Comparison of ENCODE assay signal across 17 cellular contexts in genomic region chr6:47781732-47782131, GRCh38. TPM values are rescaled to one million over a fixed set of nuclear protein-coding genes. Genes with fewer than 3 reads are reported as not detected.
DNase-seq lines count a peak whose midpoint lies in the region; ATAC-seq and TF ChIP-seq lines count a peak whose summit lies in the region.
"Had no signal": no experiment of that assay in that cellular context is flagged by ENCODE, and none has a peak within 500 bp of the region (broad histone marks: within the 10 kb centered on the region; RNA-seq: fewer than 3 reads in every experiment).

OPN5 (plus strand) TSS chr6:47782032; CDS start chr6:47782067, 35 bp downstream.

- H3K9me3 ChIP-seq in IMR-90 (ENCODE audit: control insufficient read depth, insufficient read depth, low read length) (no peaks in the 10 kb centered on the region), SK-N-MC (ENCODE audit: low read depth, low read length) (no peaks in the 10 kb centered on the region), hepatocyte (ENCODE audit: low read depth) (no peaks in the 10 kb centered on the region), skeletal muscle satellite cell (replicated peaks; ENCODE audit: low read length) (no peaks in the 10 kb centered on the region)
- H3K9me3 ChIP-seq: BLaER1 had no signal

- TF ChIP-seq RAD21 in IMR-90 (IDR thresholded peaks at IDR 0.05; ENCODE audit: low read length): no peak

- no peak within 1 kb of the TSS for H4K91ac ChIP-seq in IMR-90 (ENCODE audit: insufficient read depth, low read depth, low read length)

- in situ Hi-C loops in IMR-90 (cut with MboI; ENCODE audit: low sequenced_read_pairs): loop anchor here (10.0 to 25.0 kb wide), 2 partner anchors 681 to 983 kb away; no protein-coding TSS in a partner anchor

- H3K79me1 ChIP-seq in IMR-90 (ENCODE audit: low read depth in 1 of 2, low read length in 2 of 2): no peaks in the 10 kb centered on the region

- no peak for TF ChIP-seq CTCF in IMR-90 (conservative IDR thresholded peaks at IDR 0.05; ENCODE audit: low read depth, low read length)
- TF ChIP-seq CTCF in hepatocyte (IDR thresholded peaks at IDR 0.05; ENCODE audit: poor library complexity): no peak

- H3K4ac ChIP-seq in IMR-90 (ENCODE audit: low read depth, low read length): no peak within 1 kb of the TSS

- H2AFZ ChIP-seq in IMR-90 (replicated peaks; ENCODE audit: low read length, poor library complexity) (no peak within 1 kb of the TSS), hepatocyte (peak within 1 kb of the TSS; percentile 11)

- no peak within 1 kb of the TSS for H3K27ac ChIP-seq in IMR-90 (ENCODE audit: insufficient read depth, low read length)
- no peak within 1 kb of the TSS for H3K27ac ChIP-seq in SK-N-MC
- no peak within 1 kb of the TSS for H3K27ac ChIP-seq in hepatocyte
- H3K27ac ChIP-seq: BLaER1 had no signal

- H3K27me3 Mint-ChIP-seq in activated T-helper 2 cell treated with anti-CD3 and anti-CD28 coated beads, Interferon-gamma antibody, Interleukin-2, Interleukin-4, amounts not matched to agents 10 μg/mL and 5 μg/mL and 100 μg/mL, durations not matched to agents 14 hours and 24 hours and 36 hours (ENCODE audit: low read depth): peaks cover 30% of the 10 kb centered on the region

- H3K9ac ChIP-seq in IMR-90 (ENCODE audit: low read depth, low read length) (no peak within 1 kb of the TSS), SK-N-MC (ENCODE audit: insufficient read length) (no peak within 1 kb of the TSS), skeletal muscle satellite cell (ENCODE audit: low read depth, low read length) (no peak within 1 kb of the TSS)
- H3K9ac ChIP-seq: BLaER1 had no signal

- POLR2A ChIA-PET in IMR-90 (lab: Charles Lee; ENCODE audit: unreplicated experiment): no interaction called here

- no peak within 1 kb of the TSS for H3K18ac ChIP-seq in IMR-90 (ENCODE audit: low read depth, low read length)

- BruUV-seq in IMR-90 (replicated peaks; lab: Mats Ljungman, UMichigan): no TSS peak

- no peak within 1 kb of the TSS for H2BK5ac ChIP-seq in IMR-90 (ENCODE audit: low read depth, low read length, poor library complexity, severe bottlenecking)

- peaks cover 1% of the 10 kb centered on the region; the same call in 1 of the 2 replicates for H3K27me3 ChIP-seq in IMR-90 (ENCODE audit: control insufficient read depth, insufficient read depth, low read length)
- no peaks in the 10 kb centered on the region for H3K27me3 ChIP-seq in hepatocyte
- H3K27me3 ChIP-seq in skeletal muscle satellite cell (ENCODE audit: control insufficient read depth, insufficient read depth, low read length): peaks cover 24% of the 10 kb centered on the region
- H3K27me3 ChIP-seq: BLaER1 had no signal

- H3K79me2 ChIP-seq in hepatocyte: no peaks in the 10 kb centered on the region

- no peak within 1 kb of the TSS for H3K4me3 ChIP-seq in IMR-90 (ENCODE audit: insufficient read depth, low read depth, low read length)
- H3K4me3 ChIP-seq in SK-N-MC: 0 out of 2 replicates have a peak within 1 kb of the TSS, but pooled peaks have one; percentile 12
- no peak within 1 kb of the TSS for H3K4me3 ChIP-seq in hepatocyte
- H3K4me3 ChIP-seq in skeletal muscle satellite cell (ENCODE audit: low read length): no peak within 1 kb of the TSS
- H3K4me3 ChIP-seq: BLaER1 had no signal

- H2BK15ac ChIP-seq in IMR-90 (ENCODE audit: low read depth, low read length): no peak within 1 kb of the TSS

- H4K8ac ChIP-seq in IMR-90 (ENCODE audit: low read depth in 2 of 2, low read length in 2 of 2): no peak within 1 kb of the TSS

- no peaks in the 10 kb centered on the region for H3K9me3 Mint-ChIP-seq in activated T-helper 2 cell treated with anti-CD3 and anti-CD28 coated beads, Interferon-gamma antibody, Interleukin-2, Interleukin-4, amounts not matched to agents 10 μg/mL and 5 μg/mL and 100 μg/mL, durations not matched to agents 14 hours and 24 hours and 36 hours

- ATAC-seq in IMR-90 (ENCODE audit: low read depth) (no peak), GM21576 (IDR thresholded peaks at IDR 0.05; ENCODE audit: unreplicated experiment) (no peak)

- no peaks in the 10 kb centered on the region for H3K36me3 Mint-ChIP-seq in activated T-helper 2 cell treated with anti-CD3 and anti-CD28 coated beads, Interferon-gamma antibody, Interleukin-2, Interleukin-4, amounts not matched to agents 10 μg/mL and 5 μg/mL and 100 μg/mL, durations not matched to agents 14 hours and 24 hours and 36 hours (ENCODE audit: low read depth)

- no peak within 1 kb of the TSS for H3K23ac ChIP-seq in IMR-90 (ENCODE audit: low read depth, low read length)

- TF ChIP-seq POLR2A in IMR-90 (IDR thresholded peaks at IDR 0.05; ENCODE audit: low read depth, low read length): no peak

- DNase-seq in IMR-90: no peak
- no peak for DNase-seq in SK-N-MC (ENCODE audit: low read depth, low spot score)
- DNase-seq in hepatocyte (ENCODE audit: low spot score): no peak
- DNase-seq in nucleus accumbens (lab: John Stamatoyannopoulos, UW): no peak
- DNase-seq in activated T-helper 2 cell treated with anti-CD3 and anti-CD28 coated beads, Interferon-gamma antibody, Interleukin-2, Interleukin-4, amounts not matched to agents 10 μg/mL and 5 μg/mL and 100 μg/mL, durations not matched to agents 14 hours and 24 hours and 36 hours (ENCODE audit: low spot score): no peak
- DNase-seq: DMS 273 treated with DMSO at 0.1 percent for 48 hours, EL, MV-4-11, NCI-H146, NCI-H2081 treated with DMSO at 0.1 percent for 48 hours, NCI-H226, NCI-H526 had no signal

- intact Hi-C loops in IMR-90 (cut with micrococcal nuclease): no loop called here
- intact Hi-C loops in activated T-helper 2 cell treated with anti-CD3 and anti-CD28 coated beads, Interferon-gamma antibody, Interleukin-2, Interleukin-4, amounts not matched to agents 10 μg/mL and 5 μg/mL and 100 μg/mL, durations not matched to agents 14 hours and 24 hours and 36 hours (cut with micrococcal nuclease): no loop called here

- H2AK9ac ChIP-seq in IMR-90 (replicated peaks; ENCODE audit: low read depth, low read length, poor library complexity): no peak within 1 kb of the TSS

- no peaks in the 10 kb centered on the region for H3K9me2 ChIP-seq in hepatocyte (replicated peaks; ENCODE audit: insufficient read depth)

- H3K36me3 ChIP-seq in IMR-90 (ENCODE audit: control insufficient read depth, insufficient read depth, low read length) (no peaks in the 10 kb centered on the region), SK-N-MC (ENCODE audit: insufficient read depth, low read length) (no peaks in the 10 kb centered on the region), hepatocyte (replicated peaks; ENCODE audit: insufficient read depth, low read depth) (no peaks in the 10 kb centered on the region), skeletal muscle satellite cell (ENCODE audit: insufficient read depth, low read length) (no peaks in the 10 kb centered on the region)
- H3K36me3 ChIP-seq: BLaER1 had no signal

- no peak within 1 kb of the TSS for H4K5ac ChIP-seq in IMR-90 (ENCODE audit: low read depth, low read length)

- H3K4me1 Mint-ChIP-seq in activated T-helper 2 cell treated with anti-CD3 and anti-CD28 coated beads, Interferon-gamma antibody, Interleukin-2, Interleukin-4, amounts not matched to agents 10 μg/mL and 5 μg/mL and 100 μg/mL, durations not matched to agents 14 hours and 24 hours and 36 hours (ENCODE audit: low read depth): peaks cover 2% of the 10 kb centered on the region

- H3K9me1 ChIP-seq in IMR-90 (ENCODE audit: insufficient read depth, low read length): no peaks in the 10 kb centered on the region

- no peak within 1 kb of the TSS for H3K27ac Mint-ChIP-seq in activated T-helper 2 cell treated with anti-CD3 and anti-CD28 coated beads, Interferon-gamma antibody, Interleukin-2, Interleukin-4, amounts not matched to agents 10 μg/mL and 5 μg/mL and 100 μg/mL, durations not matched to agents 14 hours and 24 hours and 36 hours

- no peak within 1 kb of the TSS for H2AK5ac ChIP-seq in IMR-90 (ENCODE audit: low read depth, low read length)

- dilution Hi-C loops in IMR-90 (cut with HindIII; ENCODE audit: low sequenced_read_pairs, unreplicated experiment): no loop called here

- WGBS in IMR-90 (ENCODE audit: extremely low coverage in 2 of 2, insufficient read length in 1 of 2), 2 experiments: 83% methylated on average over 4 of the region's 8 CpGs; no CpG with 5 or more reads in 1 of the 2 experiments
- 89% methylated on average over 8 of the region's 8 CpGs for WGBS in hepatocyte (ENCODE audit: low lambda C conversion rate, missing lambda C conversion rate)

- H4K20me1 ChIP-seq in IMR-90 (ENCODE audit: insufficient read depth, low read length) (no peaks in the 10 kb centered on the region), hepatocyte (ENCODE audit: insufficient read depth, poor library complexity, severe bottlenecking) (no peaks in the 10 kb centered on the region)
- H4K20me1 ChIP-seq: BLaER1 had no signal

- no peak within 1 kb of the TSS for H3K56ac ChIP-seq in IMR-90 (ENCODE audit: extremely low read depth, insufficient read depth, low read length)

- no peak within 1 kb of the TSS for H2BK120ac ChIP-seq in IMR-90 (ENCODE audit: low read depth, low read length)

- H3K14ac ChIP-seq in IMR-90 (replicated peaks; ENCODE audit: low read depth, low read length): no peak within 1 kb of the TSS

- CTCF ChIA-PET in IMR-90 (lab: Yijun Ruan, JAX): interaction anchor here (1.0 to 3.0 kb wide), 2 partner anchors 25 to 151 kb away, joined by 3 to 15 read pairs; no protein-coding TSS in a partner anchor

- no peak within 1 kb of the TSS for H3K4me3 Mint-ChIP-seq in activated T-helper 2 cell treated with anti-CD3 and anti-CD28 coated beads, Interferon-gamma antibody, Interleukin-2, Interleukin-4, amounts not matched to agents 10 μg/mL and 5 μg/mL and 100 μg/mL, durations not matched to agents 14 hours and 24 hours and 36 hours (ENCODE audit: low read depth)

- H3K4me1 ChIP-seq in IMR-90 (ENCODE audit: control insufficient read depth, insufficient read depth, low read length) (no peaks in the 10 kb centered on the region), hepatocyte (ENCODE audit: insufficient read depth) (peaks cover 3% of the 10 kb centered on the region), skeletal muscle satellite cell (ENCODE audit: control insufficient read depth, insufficient read depth, low read length) (peaks cover 4% of the 10 kb centered on the region)
- H3K4me1 ChIP-seq: BLaER1 had no signal

- H3K4me2 ChIP-seq in IMR-90 (ENCODE audit: low read depth, low read length) (peak within 1 kb of the TSS; percentile 14; the same call in 1 of the 2 replicates), hepatocyte (no peak within 1 kb of the TSS), skeletal muscle satellite cell (ENCODE audit: low read length) (peak within 1 kb of the TSS; percentile 44)
- H3K4me2 ChIP-seq: BLaER1 had no signal

- no peak within 1 kb of the TSS for H2BK20ac ChIP-seq in IMR-90 (ENCODE audit: low read depth, low read length)

RNA-seq across cellular contexts. Expression of gene OPN5, which starts in this region (rescaled TPM):
- not detected in 2 replicates for total RNA-seq in IMR-90 (2012; rRNA removed)
- not detected in 2 replicates for polyA plus RNA-seq in IMR-90 (2012; rRNA removed)
- not detected in 2 replicates for polyA plus RNA-seq in IMR-90 (2012; cell fraction: cytosol; rRNA removed)
- not detected in 2 replicates for polyA plus RNA-seq in IMR-90 (2012; cell fraction: nucleus; rRNA removed; ENCODE audit: low replicate concordance)
- not detected in 2 replicates for total RNA-seq in hepatocyte
- not detected in 2 replicates for polyA plus RNA-seq in hepatocyte
- not detected in 2 replicates for total RNA-seq in skeletal muscle satellite cell (2012; rRNA removed)
- total RNA-seq in activated T-helper 2 cell treated with anti-CD3 and anti-CD28 coated beads, Interferon-gamma antibody, Interleukin-2, Interleukin-4, amounts not matched to agents 10 μg/mL and 5 μg/mL and 100 μg/mL, durations not matched to agents 14 hours and 24 hours and 36 hours: not detected in 2 replicates
- total RNA-seq: HepG2, LHCN-M2 had no signal
- polyA plus RNA-seq: HepG2 had no signal
